Comparison of ENCODE assay signal across 25 cellular contexts in genomic region chr16:58842746-58843145, GRCh38.
DNase-seq lines count a peak whose midpoint lies in the region; ATAC-seq, FAIRE-seq and TF ChIP-seq lines count a peak whose summit lies in the region.
"Had no signal": no experiment of that assay in that cellular context is flagged by ENCODE, and none has a peak within 500 bp of the region (broad histone marks: within the 10 kb centered on the region; RNA-seq: fewer than 3 reads in every experiment).

No MANE protein-coding gene starts in this region.

- POLR2A ChIA-PET in GM12878 (lab: Charles Lee) = interaction anchor here (1.2 kb wide), 1 partner anchor 11 kb away, joined by 4 read pairs; no protein-coding TSS in a partner anchor

- FAIRE-seq in GM12878 (lab: Jason Lieb, UNC) = no peak
- FAIRE-seq: astrocyte, H1, K562 had no signal

- in situ Hi-C loops in GM12878 (cut with MboI) (no loop called here), gastrocnemius medialis (cut with MboI; ENCODE audit: low sequenced_read_pairs in 4 of 4) (no loop called here)

- no peak for TF ChIP-seq RAD21 in GM12878 (IDR thresholded peaks at IDR 0.05; ENCODE audit: insufficient read depth, low read depth, low read length)

- H3K4me1 ChIP-seq in GM12878 (ENCODE audit: control insufficient read depth, insufficient read depth, low read length) (no peaks in the 10 kb centered on the region), gastrocnemius medialis (no peaks in the 10 kb centered on the region)

- H3K27me3 ChIP-seq in GM12878 (replicated peaks in 1 of 2; ENCODE audit: control insufficient read depth in 2 of 2, insufficient read depth in 2 of 2, low read length in 1 of 2) (no peaks in the 10 kb centered on the region), gastrocnemius medialis (no peaks in the 10 kb centered on the region)

- no peaks in the 10 kb centered on the region for H3K79me2 ChIP-seq in GM12878 (ENCODE audit: control insufficient read depth, insufficient read depth, low read length)

- H3K27ac ChIP-seq in GM12878 (ENCODE audit: control insufficient read depth, insufficient read depth) (no peak overlapping the region), gastrocnemius medialis (no peak overlapping the region)
- H3K27ac ChIP-seq: SK-N-MC, skin epidermis, WERI-Rb-1 had no signal

- SMC1A ChIA-PET in GM12878 (lab: Charles Lee; ENCODE audit: uncharacterized antibody, unreplicated experiment) = interaction anchor here (0.6 to 4.1 kb wide), 13 partner anchors 8 to 664 kb away, joined by 3 to 38 read pairs (median 4); no protein-coding TSS in a partner anchor

- no peak for TF ChIP-seq EP300 in GM12878 (IDR thresholded peaks at IDR 0.05; ENCODE audit: borderline replicate concordance in 1 of 2, control insufficient read depth in 1 of 2, low read depth in 2 of 2, low read length in 2 of 2)

- no TSS peak for BruUV-seq in GM12878 (replicated peaks; lab: Mats Ljungman, UMichigan)

- H3K4me3 ChIP-seq in GM12878 = no peak overlapping the region
- H3K4me3 ChIP-seq in gastrocnemius medialis = no peak overlapping the region
- H3K4me3 ChIP-seq: K562, SK-N-MC, skin epidermis had no signal

- no peak overlapping the region for H2AFZ ChIP-seq in GM12878 (ENCODE audit: control insufficient read depth, low read depth, low read length)

- intact Hi-C loops in GM12878 (cut with micrococcal nuclease; ENCODE audit: unreplicated experiment) = loop anchor here (10.0 kb wide), 4 partner anchors 202 to 1362 kb away; no protein-coding TSS in a partner anchor
- intact Hi-C loops in gastrocnemius medialis (cut with DNase I; ENCODE audit: low total_unique reads) = no loop called here

- ATAC-seq in GM18907 (IDR thresholded peaks at IDR 0.05; ENCODE audit: unreplicated experiment) (peak; percentile 85), GM21390 (IDR thresholded peaks at IDR 0.05; ENCODE audit: unreplicated experiment) (peak; percentile 55), HG02943 (IDR thresholded peaks at IDR 0.05; ENCODE audit: low read depth, unreplicated experiment) (peak; percentile 56), GM12878 (peak; percentile 62), gastrocnemius medialis (no peak)
- ATAC-seq: activated T-helper 17 cell treated with anti-CD3 and anti-CD28 coated beads, Interleukin-2, amount 50 U/mL, for 72 hours; K562; left cardiac atrium; stimulated activated effector memory CD8-positive, alpha-beta T cell treated with anti-CD3 and anti-CD28 coated beads, Interleukin-12 subunit alpha, Interleukin-12 subunit beta, amount 100 ng/mL, for 72 hours had no signal

- no peak overlapping the region for H3K4me2 ChIP-seq in GM12878 (ENCODE audit: control insufficient read depth, insufficient read depth)

- H3K9ac ChIP-seq in GM12878 (ENCODE audit: control insufficient read depth, insufficient read depth, low read length) = no peak overlapping the region

- H3K9me3 ChIP-seq in GM12878 (replicated peaks; ENCODE audit: control insufficient read depth, insufficient read depth, low read length) (no peaks in the 10 kb centered on the region), gastrocnemius medialis (no peaks in the 10 kb centered on the region)

- CTCF ChIA-PET in GM12878 (lab: Yijun Ruan, JAX) = interaction anchor here (0.6 to 4.0 kb wide), 11 partner anchors 9 to 355 kb away, joined by 3 to 55 read pairs (median 4); no protein-coding TSS in a partner anchor

- RAD21 ChIA-PET in GM12878 (lab: Charles Lee; ENCODE audit: unreplicated experiment) = interaction anchor here (0.9 to 3.5 kb wide), 5 partner anchors 9 to 1016 kb away, joined by 3 to 29 read pairs (median 4); no protein-coding TSS in a partner anchor

- TF ChIP-seq POLR2A in GM12878 (IDR thresholded peaks at IDR 0.05; ENCODE audit: low read depth, low read length) (no peak), gastrocnemius medialis (IDR thresholded peaks at IDR 0.05) (no peak)

- TF ChIP-seq CTCF in GM12878 (IDR thresholded peaks at IDR 0.05 in 2 of 3, conservative IDR thresholded peaks at IDR 0.05 in 1 of 3; ENCODE audit: control insufficient read depth in 2 of 3, extremely low read depth in 1 of 3, insufficient read depth in 1 of 3, low read depth in 3 of 3, low read length in 3 of 3) (no peak), gastrocnemius medialis (IDR thresholded peaks at IDR 0.05 in 4 of 5, conservative IDR thresholded peaks at IDR 0.05 in 1 of 5) (no peak)

- DNase-seq in GM12878 (ENCODE audit: low read depth, low spot score) (no peak), superior temporal gyrus (ENCODE audit: extremely low spot score) (no peak), gastrocnemius medialis (no peak)
- DNase-seq in activated CD4-positive, alpha-beta T cell treated with anti-CD3 and anti-CD28 coated beads for 1 hour = no peak
- DNase-seq: activated CD8-positive, alpha-beta memory T cell treated with anti-CD3 and anti-CD28 coated beads, Interleukin-2, amount 50 U/mL, for 4 hours; activated naive CD8-positive, alpha-beta T cell treated with anti-CD3 and anti-CD28 coated beads for 36 hours; CD4-positive, CD25-positive, alpha-beta regulatory T cell; DMS 273 treated with DMSO at 0.1 percent for 48 hours; head of caudate nucleus; left cardiac atrium; mesenchymal stem cell; NCI-H1436; NCI-H524 treated with DMSO at 0.1 percent for 48 hours; stimulated activated CD4-positive, alpha-beta T cell treated with anti-CD3 and anti-CD28 coated beads, Interleukin-1b, Interleukin-23, amount 100 ng/mL, for 48 hours; WERI-Rb-1 had no signal

- H4K20me1 ChIP-seq in GM12878 (ENCODE audit: control insufficient read depth, insufficient read depth) = no peaks in the 10 kb centered on the region

- H3K36me3 ChIP-seq in GM12878 (ENCODE audit: control insufficient read depth in 2 of 2, insufficient read depth in 2 of 2, low read length in 1 of 2) (no peaks in the 10 kb centered on the region), gastrocnemius medialis (no peaks in the 10 kb centered on the region)
- H3K36me3 ChIP-seq: WERI-Rb-1 had no signal

TF ChIP-seq in GM12878, 131 proteins besides CTCF, POLR2A, EP300 and RAD21:
- TF ChIP-seq REST (IDR thresholded peaks at IDR 0.05; ENCODE audit: low read depth, low read length) (no peak), SREBF1 (IDR thresholded peaks at IDR 0.05; ENCODE audit: low read length) (no peak), MXI1 (IDR thresholded peaks at IDR 0.05; ENCODE audit: low read depth, low read length) (no peak), EED (IDR thresholded peaks at IDR 0.05; ENCODE audit: low read depth) (no peak)
- TF ChIP-seq, protein P1, sequence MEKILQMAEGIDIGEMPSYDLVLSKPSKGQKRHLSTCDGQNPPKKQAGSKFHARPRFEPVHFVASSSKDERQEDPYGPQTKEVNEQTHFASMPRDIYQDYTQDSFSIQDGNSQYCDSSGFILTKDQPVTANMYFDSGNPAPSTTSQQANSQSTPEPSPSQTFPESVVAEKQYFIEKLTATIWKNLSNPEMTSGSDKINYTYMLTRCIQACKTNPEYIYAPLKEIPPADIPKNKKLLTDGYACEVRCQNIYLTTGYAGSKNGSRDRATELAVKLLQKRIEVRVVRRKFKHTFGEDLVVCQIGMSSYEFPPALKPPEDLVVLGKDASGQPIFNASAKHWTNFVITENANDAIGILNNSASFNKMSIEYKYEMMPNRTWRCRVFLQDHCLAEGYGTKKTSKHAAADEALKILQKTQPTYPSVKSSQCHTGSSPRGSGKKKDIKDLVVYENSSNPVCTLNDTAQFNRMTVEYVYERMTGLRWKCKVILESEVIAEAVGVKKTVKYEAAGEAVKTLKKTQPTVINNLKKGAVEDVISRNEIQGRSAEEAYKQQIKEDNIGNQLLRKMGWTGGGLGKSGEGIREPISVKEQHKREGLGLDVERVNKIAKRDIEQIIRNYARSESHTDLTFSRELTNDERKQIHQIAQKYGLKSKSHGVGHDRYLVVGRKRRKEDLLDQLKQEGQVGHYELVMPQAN (conservative IDR thresholded peaks at IDR 0.05) = no peak

Comparison
In these comparisons a context has a peak if more than half of its experiments do, and no peak if none do; other contexts are left out.
1. ATAC-seq: peak in GM18907 (single experiment), GM21390 (single experiment), HG02943 (single experiment) and GM12878 (single experiment); none in gastrocnemius medialis (0 of 2).